ENCODE assay signal across 21 cellular contexts in genomic region chr1:172265905-172266304, GRCh38.
"Had no signal": no experiment of that assay in that cellular context is flagged by ENCODE, and none has a peak within 500 bp of the region (broad histone marks: within the 10 kb centered on the region; RNA-seq: fewer than 3 reads in every experiment).

No MANE protein-coding gene starts in this region.

- H3K27ac ChIP-seq: colonic mucosa, foreskin keratinocyte, hepatocyte, left ventricle myocardium inferior, lower lobe of right lung, pancreas, testis, tibial nerve had no signal

- H3K4me1 Mint-ChIP-seq: endodermal cell, memory B cell had no signal

- H3K27me3 ChIP-seq: colonic mucosa, foreskin keratinocyte, hepatocyte, pancreas, testis, tibial nerve had no signal

- H3K27me3 Mint-ChIP-seq: memory B cell; natural killer cell treated with Interleukin-12 subunit alpha and Interleukin-12 subunit beta and Interleukin-15 and Interleukin-18, amount 100 ng/mL, for 72 hours; progenitor cell of endocrine pancreas had no signal

- H3K36me3 ChIP-seq: colonic mucosa, left ventricle myocardium inferior, lower lobe of right lung, pancreas, tibial nerve had no signal

- ATAC-seq: foreskin keratinocyte; left cardiac atrium; lower lobe of right lung; natural killer cell treated with Interleukin-12 subunit alpha and Interleukin-12 subunit beta and Interleukin-15 and Interleukin-18, amount 100 ng/mL, for 72 hours; pancreas; right cardiac atrium had no signal

- H3K4me1 ChIP-seq: colonic mucosa, foreskin keratinocyte, testis had no signal

- H3K9me3 Mint-ChIP-seq: endodermal cell had no signal

- H3K27ac Mint-ChIP-seq: endodermal cell; memory B cell; natural killer cell treated with Interleukin-12 subunit alpha and Interleukin-12 subunit beta and Interleukin-15 and Interleukin-18, amount 100 ng/mL, for 72 hours; progenitor cell of endocrine pancreas had no signal

- H3K79me2 ChIP-seq: hepatocyte had no signal

- DNase-seq: colonic mucosa, dermis blood vessel endothelial cell, endodermal cell, erythroblast, foreskin keratinocyte, head of caudate nucleus, kidney, left cardiac atrium, left ventricle myocardium inferior, lower lobe of right lung, midbrain, occipital lobe, pancreas, right cardiac atrium, small intestine, testis had no signal

- H3K4me3 Mint-ChIP-seq: endodermal cell; memory B cell; natural killer cell treated with Interleukin-12 subunit alpha and Interleukin-12 subunit beta and Interleukin-15 and Interleukin-18, amount 100 ng/mL, for 72 hours had no signal

- H3K4me3 ChIP-seq: colonic mucosa, hepatocyte, left ventricle myocardium inferior, lower lobe of right lung, pancreas, testis, tibial nerve had no signal

- H3K4me2 ChIP-seq: hepatocyte had no signal

- H2AFZ ChIP-seq: hepatocyte had no signal

- H3K9me3 ChIP-seq: colonic mucosa, lower lobe of right lung, pancreas, testis, tibial nerve had no signal
